Comparison of ENCODE assay signal across 21 cellular contexts in genomic region chr10:118017850-118018249, GRCh38. TPM values are rescaled to one million over a fixed set of nuclear protein-coding genes. Genes with fewer than 3 reads are reported as not detected.
A peak's percentile ranks its signal among the peaks of the same experiment; 100 is the strongest.
DNase-seq lines count a peak whose midpoint lies in the region; ATAC-seq and TF ChIP-seq lines count a peak whose summit lies in the region.
"Had no signal": no experiment of that assay in that cellular context is flagged by ENCODE, and none has a peak within 500 bp of the region (broad histone marks: within the 10 kb centered on the region; RNA-seq: fewer than 3 reads in every experiment).

No MANE protein-coding gene starts in this region.

- TF ChIP-seq CTCF in brain (conservative IDR thresholded peaks at IDR 0.05): no peak

- no peak for ATAC-seq in GM18858 (IDR thresholded peaks at IDR 0.05; ENCODE audit: unreplicated experiment)

- no peaks in the 10 kb centered on the region for H3K9me3 Mint-ChIP-seq in brain
- H3K9me3 Mint-ChIP-seq: activated T-cell treated with anti-CD3 and anti-CD28 coated beads, Interleukin-2, amount 50 U/mL, for 24 hours; CD4-positive, CD25-positive, alpha-beta regulatory T cell had no signal

- no peak for TF ChIP-seq RAD21 in Ishikawa (IDR thresholded peaks at IDR 0.05; ENCODE audit: low read depth)

- peaks cover 50% of the 10 kb centered on the region for H3K4me1 Mint-ChIP-seq in brain

- H3K27me3 Mint-ChIP-seq in brain: peaks cover 3% of the 10 kb centered on the region
- H3K27me3 Mint-ChIP-seq: activated T-cell treated with anti-CD3 and anti-CD28 coated beads, Interleukin-2, amount 50 U/mL, for 24 hours; CD4-positive, CD25-positive, alpha-beta regulatory T cell had no signal

- DNase-seq in left kidney (ENCODE audit: low read depth, low spot score) (peak; percentile 19), retina (peak; percentile 38), NCI-H510A treated with DMSO at 0.1 percent for 48 hours (lab: John Stamatoyannopoulos, UW) (no peak), activated gamma-delta T cell treated with Interleukin-2 at 50 U/mL for 16 hours (no peak)
- DNase-seq: activated CD4-positive, alpha-beta T cell treated with anti-CD3 and anti-CD28 coated beads for 1 hour; activated naive CD4-positive, alpha-beta T cell treated with Interleukin-2 at 50 U/mL for 16 hours; activated T-cell treated with anti-CD3 and anti-CD28 coated beads, Interleukin-2, amount 50 U/mL, for 24 hours; amygdala; CD4-positive, CD25-positive, alpha-beta regulatory T cell; central memory CD4-positive, alpha-beta T cell; head of caudate nucleus; MM.1S; NCI-H1436; NCI-H226; PC-9; SHP77 treated with DMSO at 0.1 percent for 48 hours; stomach; SW 1271 had no signal

- peaks cover 9% of the 10 kb centered on the region for H3K36me3 Mint-ChIP-seq in brain

- peak overlapping the region in 1 of 5 experiments; percentile 66 for H3K27ac Mint-ChIP-seq in brain
- H3K27ac Mint-ChIP-seq: activated T-cell treated with anti-CD3 and anti-CD28 coated beads, Interleukin-2, amount 50 U/mL, for 24 hours had no signal

- TF ChIP-seq EP300 in Ishikawa (IDR thresholded peaks at IDR 0.05; ENCODE audit: borderline replicate concordance): no peak

- peak overlapping the region in 4 of 5 experiments; percentile 0 to 58 (median 13) for H3K4me3 Mint-ChIP-seq in brain
- H3K4me3 Mint-ChIP-seq: activated T-cell treated with anti-CD3 and anti-CD28 coated beads, Interleukin-2, amount 50 U/mL, for 24 hours; CD4-positive, CD25-positive, alpha-beta regulatory T cell had no signal

TF ChIP-seq in Ishikawa, 13 proteins besides CTCF, POLR2A, EP300 and RAD21:
- TF ChIP-seq CEBPB (IDR thresholded peaks at IDR 0.05): peak; percentile 68
- no peak for TF ChIP-seq YY1 (IDR thresholded peaks at IDR 0.05; ENCODE audit: low read depth)
TF ChIP-seq in Ishikawa: peak in this region for 1.

RNA-seq across cellular contexts. Expression of gene RAB11FIP2, which starts 28.9 kb away (rescaled TPM):
- polyA plus RNA-seq in brain (ENCODE audit: insufficient read depth, low read depth, low replicate concordance): 3.5 TPM

Comparison
In these comparisons a context has a peak if more than half of its experiments do, and no peak if none do; other contexts are left out.
1. DNase-seq: peak in left kidney (single experiment) and retina (single experiment); none in NCI-H510A treated with DMSO at 0.1 percent for 48 hours (single experiment) and activated gamma-delta T cell treated with Interleukin-2 at 50 U/mL for 16 hours (single experiment).